Comparison of ENCODE assay signal across 26 cellular contexts in the genomic region with DNA sequence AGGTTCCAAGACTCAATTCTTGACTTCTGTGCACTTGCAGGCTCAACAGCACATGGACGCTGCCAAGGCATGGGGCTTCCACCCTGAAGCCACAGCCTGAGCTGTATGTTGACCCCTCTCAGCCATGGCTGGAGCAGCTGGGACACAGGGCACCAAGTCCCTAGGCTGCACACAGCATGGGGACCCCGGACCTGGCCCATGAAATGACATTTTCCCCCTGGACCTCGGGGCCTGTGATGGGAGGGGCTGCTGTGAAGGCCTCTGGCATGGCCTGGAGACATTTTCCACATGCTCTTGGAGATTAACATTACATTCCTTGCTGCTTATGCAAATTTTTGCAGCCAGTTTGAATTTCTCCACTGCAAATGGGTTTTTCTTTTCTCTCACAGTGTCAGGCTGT.
"Had no signal": no experiment of that assay in that cellular context is flagged by ENCODE, and none has a peak within 500 bp of the region (broad histone marks: within the 10 kb centered on the region; RNA-seq: fewer than 3 reads in every experiment).

No MANE protein-coding gene starts in this region.

- H3K27me3 Mint-ChIP-seq: activated CD4-positive, alpha-beta memory T cell treated with anti-CD3 and anti-CD28 coated beads, Interleukin-2, amount 10 ng/mL, durations not matched to agents 7 days and 5 days; activated CD4-positive, alpha-beta T cell treated with anti-CD3 and anti-CD28 coated beads, Interleukin-2, amount 10 ng/mL, durations not matched to agents 7 days and 5 days; activated T-cell treated with anti-CD3 and anti-CD28 coated beads, Interleukin-2, amount 50 U/mL, for 24 hours; dendritic cell treated with granulocyte-macrophage colony-stimulating factor and Interleukin-4, amounts not matched to agents 40 ng/mL and 50 ng/mL, for 4 days; T-helper 17 cell had no signal

- ATAC-seq: left cardiac atrium, left ventricle myocardium superior, pancreas, psoas muscle, T-helper 17 cell had no signal

- H3K27ac ChIP-seq: breast epithelium, epithelial cell of prostate, esophagus squamous epithelium, pancreas, psoas muscle, right atrium auricular region, spleen, thoracic aorta had no signal

- DNase-seq: activated CD4-positive, alpha-beta memory T cell treated with anti-CD3 and anti-CD28 coated beads, Interleukin-2, amount 10 ng/mL, durations not matched to agents 7 days and 5 days; activated CD4-positive, alpha-beta T cell treated with anti-CD3 and anti-CD28 coated beads for 1 hour; activated CD4-positive, alpha-beta T cell treated with anti-CD3 and anti-CD28 coated beads, Interleukin-2, amount 10 ng/mL, durations not matched to agents 7 days and 5 days; activated CD8-positive, alpha-beta memory T cell treated with anti-CD3 and anti-CD28 coated beads, Interleukin-2, amount 50 U/mL, for 48 hours; activated gamma-delta T cell; activated naive CD4-positive, alpha-beta T cell treated with anti-CD3 and anti-CD28 coated beads, Interleukin-2, amount 50 U/mL, for 16 hours; activated T-cell treated with anti-CD3 and anti-CD28 coated beads, Interleukin-2, amount 50 U/mL, for 24 hours; amygdala; central memory CD4-positive, alpha-beta T cell; effector CD4-positive, alpha-beta T cell; esophagus squamous epithelium; left cardiac atrium; left ventricle myocardium superior; nucleus accumbens; pancreas; psoas muscle; spleen; stimulated activated naive CD4-positive, alpha-beta T cell treated with Interleukin-2 at 50 U/mL for 16 hours; T-helper 17 cell; T1000; trophoblast cell had no signal

- H3K36me3 ChIP-seq: breast epithelium, esophagus squamous epithelium, pancreas, right atrium auricular region, spleen, thoracic aorta had no signal

- H3K4me1 Mint-ChIP-seq: activated CD4-positive, alpha-beta memory T cell treated with anti-CD3 and anti-CD28 coated beads, Interleukin-2, amount 10 ng/mL, durations not matched to agents 7 days and 5 days; activated CD4-positive, alpha-beta T cell treated with anti-CD3 and anti-CD28 coated beads, Interleukin-2, amount 10 ng/mL, durations not matched to agents 7 days and 5 days; T-helper 17 cell had no signal

- H3K4me1 ChIP-seq: breast epithelium, esophagus squamous epithelium, pancreas, psoas muscle, right atrium auricular region, spleen had no signal

- H3K27ac Mint-ChIP-seq: activated CD4-positive, alpha-beta memory T cell treated with anti-CD3 and anti-CD28 coated beads, Interleukin-2, amount 10 ng/mL, durations not matched to agents 7 days and 5 days; activated CD4-positive, alpha-beta T cell treated with anti-CD3 and anti-CD28 coated beads, Interleukin-2, amount 10 ng/mL, durations not matched to agents 7 days and 5 days; activated T-cell treated with anti-CD3 and anti-CD28 coated beads, Interleukin-2, amount 50 U/mL, for 24 hours; dendritic cell treated with granulocyte-macrophage colony-stimulating factor and Interleukin-4, amounts not matched to agents 40 ng/mL and 50 ng/mL, for 4 days; T-helper 17 cell had no signal

- H3K4me3 ChIP-seq: breast epithelium, esophagus squamous epithelium, pancreas, psoas muscle, right atrium auricular region, spleen, thoracic aorta had no signal

- H3K27me3 ChIP-seq: breast epithelium, esophagus squamous epithelium, pancreas, right atrium auricular region, spleen had no signal

- H3K9me3 ChIP-seq: breast epithelium, esophagus squamous epithelium, pancreas, psoas muscle, right atrium auricular region, thoracic aorta had no signal

- H3K4me3 Mint-ChIP-seq: activated CD4-positive, alpha-beta memory T cell treated with anti-CD3 and anti-CD28 coated beads, Interleukin-2, amount 10 ng/mL, durations not matched to agents 7 days and 5 days; activated CD4-positive, alpha-beta T cell treated with anti-CD3 and anti-CD28 coated beads, Interleukin-2, amount 10 ng/mL, durations not matched to agents 7 days and 5 days; activated T-cell treated with anti-CD3 and anti-CD28 coated beads, Interleukin-2, amount 50 U/mL, for 24 hours; dendritic cell treated with granulocyte-macrophage colony-stimulating factor and Interleukin-4, amounts not matched to agents 40 ng/mL and 50 ng/mL, for 4 days; T-helper 17 cell had no signal
